18 cellular contexts compared by ENCODE assay signal in genomic region chr7:80488851-80489370, GRCh38. TPM values are rescaled to one million over a fixed set of nuclear protein-coding genes. Genes with fewer than 3 reads are reported as not detected.
"Had no signal": no experiment of that assay in that cellular context is flagged by ENCODE, and none has a peak within 500 bp of the region (broad histone marks: within the 10 kb centered on the region; RNA-seq: fewer than 3 reads in every experiment).

No MANE protein-coding gene starts in this region.

- H3K4me3 ChIP-seq: cardiac muscle cell, coronary artery, neural progenitor cell, ovary, tibial artery had no signal

- H3K27me3 ChIP-seq: cardiac muscle cell, neural progenitor cell, ovary, tibial artery had no signal

- H3K9ac ChIP-seq: neural progenitor cell had no signal

- H3K9me3 ChIP-seq: ovary, tibial artery had no signal

- H3K36me3 ChIP-seq: cardiac muscle cell, neural progenitor cell, ovary, tibial artery had no signal

- DNase-seq: activated B cell treated with CpG ODN at 0.5 μM for 24 hours; activated CD4-positive, alpha-beta T cell treated with anti-CD3 and anti-CD28 coated beads, Interleukin-2, amount 10 ng/mL, durations not matched to agents 24 days and 14 days; activated CD8-positive, alpha-beta memory T cell treated with anti-CD3 and anti-CD28 coated beads for 24 hours; activated naive CD4-positive, alpha-beta T cell treated with anti-CD3 and anti-CD28 coated beads for 36 hours; effector CD4-positive, alpha-beta T cell; erythroblast; glutamatergic neuron; islet precursor cell; left ventricle myocardium superior; ovary; retina; small intestine; T-helper 17 cell; tibial artery had no signal

- H3K27ac ChIP-seq: cardiac muscle cell, coronary artery, neural progenitor cell, ovary, tibial artery had no signal

- H3K4me2 ChIP-seq: neural progenitor cell had no signal

- ATAC-seq: left ventricle myocardium superior, T-helper 17 cell had no signal

- H2AFZ ChIP-seq: neural progenitor cell had no signal

- H3K4me1 ChIP-seq: neural progenitor cell, tibial artery had no signal

RNA-seq across cellular contexts. Expression of gene GNAT3, which starts 23.0 kb away (rescaled TPM):
- total RNA-seq: activated B cell treated with CpG ODN at 0.5 μM for 24 hours; activated CD4-positive, alpha-beta T cell treated with anti-CD3 and anti-CD28 coated beads, Interleukin-2, amount 10 ng/mL, durations not matched to agents 24 days and 14 days; activated naive CD4-positive, alpha-beta T cell treated with anti-CD3 and anti-CD28 coated beads for 36 hours; cardiac muscle cell; fibroblast of villous mesenchyme; left ventricle myocardium superior; ovary; T-helper 17 cell had no signal
- polyA plus RNA-seq: cardiac muscle cell, ovary had no signal
